10 cellular contexts compared by ENCODE assay signal in the genomic region with DNA sequence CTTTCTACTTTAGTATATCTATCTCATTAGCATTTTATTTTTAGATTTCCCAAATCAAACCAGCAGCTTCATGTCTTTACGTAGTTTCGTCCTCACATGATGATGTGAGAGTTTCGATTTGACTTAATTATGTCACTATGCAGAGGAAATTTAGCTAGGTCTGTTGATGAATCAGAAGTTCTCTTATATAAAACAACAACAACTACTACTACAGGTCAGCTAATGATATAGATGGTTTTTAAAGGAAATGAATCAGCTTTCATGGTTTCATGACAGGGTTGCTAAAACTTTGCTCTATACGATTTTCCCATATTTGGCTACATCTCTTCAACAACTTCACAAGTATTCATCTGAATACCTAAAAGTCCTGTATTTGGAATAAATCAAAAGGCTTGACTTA.
DNase-seq lines count a peak whose midpoint lies in the region; ATAC-seq and TF ChIP-seq lines count a peak whose summit lies in the region.
"Had no signal": no experiment of that assay in that cellular context is flagged by ENCODE, and none has a peak within 500 bp of the region (broad histone marks: within the 10 kb centered on the region; RNA-seq: fewer than 3 reads in every experiment).

No MANE protein-coding gene starts in this region.

- TF ChIP-seq CTCF in AG04449 (IDR thresholded peaks at IDR 0.05; ENCODE audit: insufficient read depth, low read length, missing control alignments) (no peak), coronary artery (IDR thresholded peaks at IDR 0.05) (no peak)

- no peak overlapping the region for H3K27ac ChIP-seq in coronary artery

- ATAC-seq in GM18520 (IDR thresholded peaks at IDR 0.05; ENCODE audit: unreplicated experiment) (peak; percentile 42), GM19455 (IDR thresholded peaks at IDR 0.05; ENCODE audit: unreplicated experiment) (no peak), GM19452 (IDR thresholded peaks at IDR 0.05; ENCODE audit: unreplicated experiment) (no peak)

- CTCF ChIA-PET in AG04449 (lab: Yijun Ruan, JAX), result interaction anchor here (0.8 kb wide), 1 partner anchor 11 kb away, joined by 4 read pairs; no protein-coding TSS in a partner anchor

- H3K4me3 ChIP-seq in AG04449 (ENCODE audit: low read depth, low read length) (no peak overlapping the region), coronary artery (no peak overlapping the region)
- H3K4me3 ChIP-seq: lung had no signal

- POLR2A ChIA-PET in AG04449 (lab: Yijun Ruan, JAX), result interaction anchor here (0.6 to 1.3 kb wide), 3 partner anchors 14 to 704 kb away, joined by 3 to 4 read pairs (median 4); no protein-coding TSS in a partner anchor

- DNase-seq in AG04449 (ENCODE audit: low read depth, low spot score) (peak; percentile 69), NAMALWA (ENCODE audit: low spot score) (peak; percentile 40), dedifferentiated amniotic fluid mesenchymal stem cell (ENCODE audit: extremely low spot score) (peak; percentile 56), GOT3 (lab: John Stamatoyannopoulos, UW) (no peak), coronary artery (ENCODE audit: low spot score) (no peak)
- DNase-seq: H9 had no signal

Comparison
In these comparisons a context has a peak if more than half of its experiments do, and no peak if none do; other contexts are left out.
1. DNase-seq: peak in AG04449 (single experiment), NAMALWA (single experiment) and dedifferentiated amniotic fluid mesenchymal stem cell (single experiment); none in GOT3 (single experiment) and coronary artery (single experiment).